Comparison of ENCODE assay signal across 2 cellular contexts in genomic region chr3:141448606-141449216, GRCh38.
TF ChIP-seq lines count a peak whose summit lies in the region.

No MANE protein-coding gene starts in this region.

TF ChIP-seq in SK-N-SH, 30 proteins besides CTCF, POLR2A, EP300 and RAD21 (continued from another document):
- no peak for TF ChIP-seq ZBTB33 (IDR thresholded peaks at IDR 0.05; ENCODE audit: borderline replicate concordance, low read depth)
- TF ChIP-seq GATA2 (CRISPR knock-in tag; IDR thresholded peaks at IDR 0.05) = no peak; the same call in 1 of the 2 replicates
- TF ChIP-seq USF2 (IDR thresholded peaks at IDR 0.05; ENCODE audit: borderline replicate concordance, low read depth, low read length) = no peak
- TF ChIP-seq ELF1 (IDR thresholded peaks at IDR 0.05) = no peak
- peak; percentile 55; the same call in 1 of the 2 replicates for TF ChIP-seq RCOR1 (IDR thresholded peaks at IDR 0.05; ENCODE audit: low read length)
- 0 out of 2 replicates have a peak, but pooled peaks have one; percentile 20 for TF ChIP-seq MXI1 (IDR thresholded peaks at IDR 0.05; ENCODE audit: low read depth, low read length)
- no peak for TF ChIP-seq SMC3 (IDR thresholded peaks at IDR 0.05; ENCODE audit: low read depth, low read length)
- TF ChIP-seq TEAD4 (IDR thresholded peaks at IDR 0.05; ENCODE audit: borderline replicate concordance, insufficient read depth) = no peak
- no peak for TF ChIP-seq RXRA (IDR thresholded peaks at IDR 0.05; ENCODE audit: borderline replicate concordance, low read depth)

TF ChIP-seq in SK-N-SH treated with all-trans-retinoic acid at 6 μM for 48 hours, 23 proteins besides CTCF, POLR2A, EP300 and RAD21 (continued from another document):
- TF ChIP-seq TSHZ2 (CRISPR knock-in tag; IDR thresholded peaks at IDR 0.05) = no peak
- no peak for TF ChIP-seq ZC3H10 (CRISPR knock-in tag; IDR thresholded peaks at IDR 0.05)
- no peak for TF ChIP-seq GLIS3 (CRISPR knock-in tag; IDR thresholded peaks at IDR 0.05)
- TF ChIP-seq ISL1 (CRISPR knock-in tag; IDR thresholded peaks at IDR 0.05) = no peak
- no peak for TF ChIP-seq ZNF8 (CRISPR knock-in tag; IDR thresholded peaks at IDR 0.05)
- no peak for TF ChIP-seq SNAI2 (CRISPR knock-in tag; IDR thresholded peaks at IDR 0.05)
- no peak for TF ChIP-seq OSR1 (CRISPR knock-in tag; IDR thresholded peaks at IDR 0.05)
- no peak for TF ChIP-seq POU6F1 (CRISPR knock-in tag; IDR thresholded peaks at IDR 0.05; ENCODE audit: borderline replicate concordance, low read depth)
